ENCODE assay signal across 1 cellular context in genomic region chr15:90053685-90054466, GRCh38.
TF ChIP-seq lines count a peak whose summit lies in the region.

No MANE protein-coding gene starts in this region.

TF ChIP-seq in neural cell, 6 proteins besides CTCF, POLR2A, EP300 and RAD21:
- TF ChIP-seq POLR2AphosphoS5 (IDR thresholded peaks at IDR 0.05) (no peak), EZH2 (IDR thresholded peaks at IDR 0.05; ENCODE audit: borderline replicate concordance, insufficient read depth, low read length, poor library complexity, severe bottlenecking) (no peak)
- TF ChIP-seq, protein P1, sequence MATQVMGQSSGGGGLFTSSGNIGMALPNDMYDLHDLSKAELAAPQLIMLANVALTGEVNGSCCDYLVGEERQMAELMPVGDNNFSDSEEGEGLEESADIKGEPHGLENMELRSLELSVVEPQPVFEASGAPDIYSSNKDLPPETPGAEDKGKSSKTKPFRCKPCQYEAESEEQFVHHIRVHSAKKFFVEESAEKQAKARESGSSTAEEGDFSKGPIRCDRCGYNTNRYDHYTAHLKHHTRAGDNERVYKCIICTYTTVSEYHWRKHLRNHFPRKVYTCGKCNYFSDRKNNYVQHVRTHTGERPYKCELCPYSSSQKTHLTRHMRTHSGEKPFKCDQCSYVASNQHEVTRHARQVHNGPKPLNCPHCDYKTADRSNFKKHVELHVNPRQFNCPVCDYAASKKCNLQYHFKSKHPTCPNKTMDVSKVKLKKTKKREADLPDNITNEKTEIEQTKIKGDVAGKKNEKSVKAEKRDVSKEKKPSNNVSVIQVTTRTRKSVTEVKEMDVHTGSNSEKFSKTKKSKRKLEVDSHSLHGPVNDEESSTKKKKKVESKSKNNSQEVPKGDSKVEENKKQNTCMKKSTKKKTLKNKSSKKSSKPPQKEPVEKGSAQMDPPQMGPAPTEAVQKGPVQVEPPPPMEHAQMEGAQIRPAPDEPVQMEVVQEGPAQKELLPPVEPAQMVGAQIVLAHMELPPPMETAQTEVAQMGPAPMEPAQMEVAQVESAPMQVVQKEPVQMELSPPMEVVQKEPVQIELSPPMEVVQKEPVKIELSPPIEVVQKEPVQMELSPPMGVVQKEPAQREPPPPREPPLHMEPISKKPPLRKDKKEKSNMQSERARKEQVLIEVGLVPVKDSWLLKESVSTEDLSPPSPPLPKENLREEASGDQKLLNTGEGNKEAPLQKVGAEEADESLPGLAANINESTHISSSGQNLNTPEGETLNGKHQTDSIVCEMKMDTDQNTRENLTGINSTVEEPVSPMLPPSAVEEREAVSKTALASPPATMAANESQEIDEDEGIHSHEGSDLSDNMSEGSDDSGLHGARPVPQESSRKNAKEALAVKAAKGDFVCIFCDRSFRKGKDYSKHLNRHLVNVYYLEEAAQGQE (IDR thresholded peaks at IDR 0.05; ENCODE audit: borderline replicate concordance): no peak
